ENCODE assay signal across 1 cellular context in genomic region chr16:4472880-4473279, GRCh38.
TF ChIP-seq lines count a peak whose summit lies in the region.

No MANE protein-coding gene starts in this region.

TF ChIP-seq in K562, 482 proteins besides CTCF, POLR2A, EP300 and RAD21:
- TF ChIP-seq ZEB2 (IDR thresholded peaks at IDR 0.05) (0 out of 2 replicates have a peak, but pooled peaks have one; percentile 15), CHD1 (IDR thresholded peaks at IDR 0.05; ENCODE audit: low read length) (no peak)
